23 cellular contexts compared by ENCODE assay signal in the genomic region with DNA sequence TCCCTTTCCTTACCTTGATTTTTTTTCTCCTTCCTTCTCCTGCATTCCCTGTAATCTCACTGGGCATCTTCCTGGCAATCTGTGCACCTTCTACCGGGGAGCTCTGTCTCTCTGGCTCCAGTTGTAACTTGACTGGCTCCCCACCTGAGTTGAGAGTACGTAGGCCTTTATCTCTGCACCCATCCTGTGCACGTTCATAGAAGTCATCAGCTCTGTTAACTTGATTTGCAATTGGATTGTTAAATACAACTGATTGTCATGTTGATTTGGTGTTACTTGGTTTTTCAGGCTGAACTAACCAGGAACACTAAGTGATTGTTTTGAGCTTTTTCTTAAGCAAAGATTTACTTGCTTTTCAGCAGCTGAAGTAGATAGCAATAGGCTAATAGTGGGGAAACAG. TPM values are rescaled to one million over a fixed set of nuclear protein-coding genes. Genes with fewer than 3 reads are reported as not detected.
DNase-seq lines count a peak whose midpoint lies in the region; ATAC-seq, FAIRE-seq and TF ChIP-seq lines count a peak whose summit lies in the region.
"Had no signal": no experiment of that assay in that cellular context is flagged by ENCODE, and none has a peak within 500 bp of the region (broad histone marks: within the 10 kb centered on the region; RNA-seq: fewer than 3 reads in every experiment).

No MANE protein-coding gene starts in this region.

- peak overlapping the region in 4 of 7 donors; percentile 19 to 84 (median 31) for H3K27ac Mint-ChIP-seq in CD14-positive monocyte
- peak overlapping the region in 2 of 10 donors; percentile 5 to 32 for H3K27ac Mint-ChIP-seq in naive thymus-derived CD8-positive, alpha-beta T cell
- no peak overlapping the region for H3K27ac Mint-ChIP-seq in T-helper 2 cell treated with Interferon-gamma antibody and Interleukin-4, amounts not matched to agents 5 μg/mL and 100 μg/mL, for 36 hours
- H3K27ac Mint-ChIP-seq: nephron progenitor cell had no signal

- no peaks in the 10 kb centered on the region for H3K9me1 ChIP-seq in K562 (ENCODE audit: control insufficient read depth, insufficient read depth, low read length)

- peak; percentile 46 for FAIRE-seq in K562 (lab: Jason Lieb, UNC)
- FAIRE-seq: A549, frontal cortex, kidney had no signal

- no peak for TF ChIP-seq EP300 in K562 (IDR thresholded peaks at IDR 0.05; ENCODE audit: low read length)

- TF ChIP-seq RAD21 in K562 (CRISPR knock-in tag; conservative IDR thresholded peaks at IDR 0.05 in 1 of 2, IDR thresholded peaks at IDR 0.05 in 1 of 2) = no peak

- no TSS peak for BruUV-seq in K562 (replicated peaks; lab: Mats Ljungman, UMichigan)

- no peak overlapping the region for H3K27ac ChIP-seq in K562 (ENCODE audit: extremely low read depth, low read depth, low read length)
- H3K27ac ChIP-seq: A549, epithelial cell of prostate, upper lobe of left lung had no signal

- in situ Hi-C loops in K562 (cut with MboI) = no loop called here

- no peaks in the 10 kb centered on the region for H3K9me3 Mint-ChIP-seq in CD14-positive monocyte
- H3K9me3 Mint-ChIP-seq in naive thymus-derived CD8-positive, alpha-beta T cell = no peaks in the 10 kb centered on the region
- H3K9me3 Mint-ChIP-seq in T-helper 2 cell treated with Interferon-gamma antibody and Interleukin-4, amounts not matched to agents 5 μg/mL and 100 μg/mL, for 36 hours = no peaks in the 10 kb centered on the region
- H3K9me3 Mint-ChIP-seq: nephron progenitor cell had no signal

- no peaks in the 10 kb centered on the region for H4K20me1 ChIP-seq in K562 (replicated peaks; ENCODE audit: control insufficient read depth, insufficient read depth, low read length)

- CTCF ChIA-PET in K562 (lab: Yijun Ruan, JAX; ENCODE audit: low intra/inter-chr PET ratio) = no interaction called here

- no peak for DNase-seq in CD14-positive monocyte (ENCODE audit: low spot score)
- no peak for DNase-seq in K562 (ENCODE audit: extremely low read depth in 1 of 4, low spot score in 3 of 4)
- DNase-seq in iPS-NIHi11 (ENCODE audit: low spot score) = peak; percentile 24
- DNase-seq in naive thymus-derived CD8-positive, alpha-beta T cell = no peak
- DNase-seq in stimulated activated CD4-positive, alpha-beta T cell treated with anti-CD3 and anti-CD28 coated beads, Interleukin-15, amount 100 ng/mL, for 24 hours = no peak
- DNase-seq in epidermal melanocyte (ENCODE audit: insufficient read length, low spot score) = no peak
- DNase-seq in T-helper 2 cell treated with Interferon-gamma antibody and Interleukin-4, amounts not matched to agents 5 μg/mL and 100 μg/mL, for 36 hours (ENCODE audit: low spot score) = no peak
- DNase-seq: activated CD4-positive, alpha-beta T cell treated with anti-CD3 and anti-CD28 coated beads, Interleukin-2, amount 50 U/mL, for 1 hour; activated naive CD4-positive, alpha-beta T cell; anterior cingulate cortex; C1 segment of cervical spinal cord; kidney; mammary epithelial cell; NCI-H1092 treated with DMSO at 0.1 percent for 48 hours; NCI-H82; nephron progenitor cell; stimulated activated CD4-positive, alpha-beta T cell treated with anti-CD3 and anti-CD28 coated beads, Interleukin-12 subunit alpha, Interleukin-12 subunit beta, amount 100 ng/mL, for 4 hours; stimulated activated naive CD4-positive, alpha-beta T cell; upper lobe of left lung had no signal

- H3K36me3 ChIP-seq in K562 (ENCODE audit: control insufficient read depth, insufficient read depth, low read length) = no peaks in the 10 kb centered on the region
- H3K36me3 ChIP-seq: upper lobe of left lung had no signal

- H2AFZ ChIP-seq in K562 (ENCODE audit: low read depth, low read length) = no peak overlapping the region

- WGBS in K562 (ENCODE audit: insufficient coverage, low coverage, missing lambda C conversion rate) = 8% methylated on average over 3 of the region's 3 CpGs

- no peak overlapping the region for H3K9ac ChIP-seq in K562 (ENCODE audit: insufficient read depth in 1 of 2, low read depth in 2 of 2, low read length in 2 of 2)

- peaks cover under 1 to 4% of the 10 kb centered on the region in 2 experiments; a peak in 1 of 5 replicates for H3K27me3 ChIP-seq in K562 (ENCODE audit: control insufficient read depth in 2 of 2, insufficient read depth in 2 of 2, low read length in 2 of 2)
- H3K27me3 ChIP-seq: upper lobe of left lung had no signal

- H3K27me3 Mint-ChIP-seq in CD14-positive monocyte (ENCODE audit: low read depth in 3 of 3) = peaks cover 0 to 2% (median 0%) of the 10 kb centered on the region in 3 donors
- H3K27me3 Mint-ChIP-seq in naive thymus-derived CD8-positive, alpha-beta T cell = no peaks in the 10 kb centered on the region
- H3K27me3 Mint-ChIP-seq in T-helper 2 cell treated with Interferon-gamma antibody and Interleukin-4, amounts not matched to agents 5 μg/mL and 100 μg/mL, for 36 hours (ENCODE audit: low read depth) = peaks cover 5% of the 10 kb centered on the region

- H3K4me3 Mint-ChIP-seq in CD14-positive monocyte = no peak overlapping the region
- peak overlapping the region in 1 of 10 donors; percentile 34 for H3K4me3 Mint-ChIP-seq in naive thymus-derived CD8-positive, alpha-beta T cell
- no peak overlapping the region for H3K4me3 Mint-ChIP-seq in T-helper 2 cell treated with Interferon-gamma antibody and Interleukin-4, amounts not matched to agents 5 μg/mL and 100 μg/mL, for 36 hours
- H3K4me3 Mint-ChIP-seq: nephron progenitor cell had no signal

- H3K4me1 Mint-ChIP-seq in CD14-positive monocyte = peaks cover 15% of the 10 kb centered on the region
- peaks cover 0 to 29% (median 2%) of the 10 kb centered on the region in 4 donors for H3K4me1 Mint-ChIP-seq in naive thymus-derived CD8-positive, alpha-beta T cell
- no peaks in the 10 kb centered on the region for H3K4me1 Mint-ChIP-seq in T-helper 2 cell treated with Interferon-gamma antibody and Interleukin-4, amounts not matched to agents 5 μg/mL and 100 μg/mL, for 36 hours (ENCODE audit: low read depth)

- no peaks in the 10 kb centered on the region for H3K4me1 ChIP-seq in K562 (replicated peaks in 1 of 2; ENCODE audit: control insufficient read depth in 2 of 2, insufficient read depth in 2 of 2, low read length in 2 of 2)
- H3K4me1 ChIP-seq: A549 had no signal

- H3K4me2 ChIP-seq in K562 (ENCODE audit: insufficient read depth, low read length) = no peak overlapping the region
- H3K4me2 ChIP-seq: A549 had no signal

- peak; percentile 34 for ATAC-seq in HG03565 (IDR thresholded peaks at IDR 0.05; ENCODE audit: unreplicated experiment)
- ATAC-seq in K562 = no peak
- no peak for ATAC-seq in naive thymus-derived CD8-positive, alpha-beta T cell
- ATAC-seq: A549 had no signal

- no peak for TF ChIP-seq POLR2A in K562 (conservative IDR thresholded peaks at IDR 0.05)

- no peak overlapping the region for H3K4me3 ChIP-seq in K562
- H3K4me3 ChIP-seq: A549, upper lobe of left lung had no signal

- no peaks in the 10 kb centered on the region for H3K79me2 ChIP-seq in K562 (ENCODE audit: control insufficient read depth, insufficient read depth, low read length)

- H3K9me3 ChIP-seq in K562 (replicated peaks; ENCODE audit: control insufficient read depth, insufficient read depth, low read depth, low read length) = no peaks in the 10 kb centered on the region
- H3K9me3 ChIP-seq: A549, upper lobe of left lung had no signal

- TF ChIP-seq CTCF in CD14-positive monocyte (IDR thresholded peaks at IDR 0.05) (no peak), K562 (IDR thresholded peaks at IDR 0.05 in 2 of 3, conservative IDR thresholded peaks at IDR 0.05 in 1 of 3; ENCODE audit: insufficient read depth in 2 of 3, low read depth in 1 of 3, low read length in 3 of 3) (no peak)

- intact Hi-C loops in CD14-positive monocyte (cut with micrococcal nuclease) (no loop called here), K562 (cut with micrococcal nuclease) (no loop called here)

- POLR2A ChIA-PET in K562 (lab: Yijun Ruan, JAX) = no interaction called here
- POLR2A ChIA-PET in naive thymus-derived CD8-positive, alpha-beta T cell (lab: Charles Lee) = interaction anchor here (0.8 kb wide), 1 partner anchor 11 kb away, joined by 4 read pairs; no protein-coding TSS in a partner anchor

- peaks cover 2 to 3% of the 10 kb centered on the region in 2 donors for H3K36me3 Mint-ChIP-seq in CD14-positive monocyte
- no peaks in the 10 kb centered on the region for H3K36me3 Mint-ChIP-seq in naive thymus-derived CD8-positive, alpha-beta T cell
- H3K36me3 Mint-ChIP-seq in T-helper 2 cell treated with Interferon-gamma antibody and Interleukin-4, amounts not matched to agents 5 μg/mL and 100 μg/mL, for 36 hours (ENCODE audit: low read depth) = no peaks in the 10 kb centered on the region

TF ChIP-seq in K562, 482 proteins besides CTCF, POLR2A, EP300 and RAD21 (continues in another document):
- TF ChIP-seq SRSF1 (IDR thresholded peaks at IDR 0.05; ENCODE audit: low read depth, low read length) (no peak), ZNF324 (CRISPR knock-in tag; IDR thresholded peaks at IDR 0.05) (no peak), NR2C1 (IDR thresholded peaks at IDR 0.05) (no peak), NR2C1 (tag; IDR thresholded peaks at IDR 0.05) (no peak), SMARCC2 (IDR thresholded peaks at IDR 0.05; ENCODE audit: low read depth) (no peak), ZC3H4 (CRISPR knock-in tag; IDR thresholded peaks at IDR 0.05; ENCODE audit: borderline replicate concordance) (no peak), SMAD3 (CRISPR knock-in tag; conservative IDR thresholded peaks at IDR 0.05) (no peak)

RNA-seq across cellular contexts. Expression of a gene that starts 11.8 kb away (rescaled TPM):
- polyA plus RNA-seq in CD14-positive monocyte (10 to 100 TPM; 13.8 to 26.4 TPM), K562 (2011; rRNA removed) (1.8 and 2.4 TPM in 2 replicates), K562 (2014; fragmentation: Illumina TruSeq; extraction: Trizol) (4.1 and 4.3 TPM in 2 replicates), K562 (2014; fragmentation: Nextera tagmentation; extraction: Ambion mirVana) (1 to 10 TPM; 1.7 to 1.9 TPM), K562 (2014; rRNA removed) (2.9 and 3.9 TPM in 2 replicates)
- 1.2 and 3.2 TPM in 2 replicates for total RNA-seq in K562 (2011; cell fraction: chromatin; rRNA removed; ENCODE audit: low replicate concordance)
- total RNA-seq in K562 (2011; cell fraction: nucleolus; rRNA removed) = 0.79 and 1.0 TPM in 2 replicates
- 1.4 and 2.7 TPM in 2 replicates for total RNA-seq in K562 (2011; cell fraction: nucleoplasm; rRNA removed)
- total RNA-seq in K562 (2014; rRNA removed) (2.3 TPM in 2 replicates), K562 (2014; rRNA removed; fragmentation: Illumina TruSeq; extraction: Trizol) (4.4 and 4.8 TPM in 2 replicates), K562 (2015; rRNA removed; fragmentation: Illumina TruSeq; extraction: Trizol) (4.9 and 5.0 TPM in 2 replicates), K562 (2021) (2.9 and 4.3 TPM in 2 replicates)
- 1.0 and 1.8 TPM in 2 replicates for polyA plus RNA-seq in K562 (2011; cell fraction: cytosol; rRNA removed)
- polyA plus RNA-seq in K562 (2011; cell fraction: nucleus; rRNA removed) = 0.73 and 0.78 TPM in 2 replicates
- 4.6 and 5.5 TPM in 2 replicates for polyA plus RNA-seq in K562 (2012)
- 2.9 and 3.5 TPM in 2 replicates for polyA minus RNA-seq in K562 (2011; rRNA and poly(A)+ RNA removed)
- polyA minus RNA-seq in K562 (2011; cell fraction: cytosol; rRNA and poly(A)+ RNA removed) = 1.6 and 2.3 TPM in 2 replicates
- polyA minus RNA-seq in K562 (2011; cell fraction: nucleus; rRNA and poly(A)+ RNA removed) = 0.54 and 1.8 TPM in 2 replicates
- total RNA-seq in naive thymus-derived CD8-positive, alpha-beta T cell = 10 to 100 TPM; 13.1 to 13.7 TPM
- polyA plus RNA-seq in naive thymus-derived CD8-positive, alpha-beta T cell = 1 to 10 TPM; 2.7 to 4.9 (median 4.5) TPM
